8 cellular contexts compared by ENCODE assay signal in the genomic region with DNA sequence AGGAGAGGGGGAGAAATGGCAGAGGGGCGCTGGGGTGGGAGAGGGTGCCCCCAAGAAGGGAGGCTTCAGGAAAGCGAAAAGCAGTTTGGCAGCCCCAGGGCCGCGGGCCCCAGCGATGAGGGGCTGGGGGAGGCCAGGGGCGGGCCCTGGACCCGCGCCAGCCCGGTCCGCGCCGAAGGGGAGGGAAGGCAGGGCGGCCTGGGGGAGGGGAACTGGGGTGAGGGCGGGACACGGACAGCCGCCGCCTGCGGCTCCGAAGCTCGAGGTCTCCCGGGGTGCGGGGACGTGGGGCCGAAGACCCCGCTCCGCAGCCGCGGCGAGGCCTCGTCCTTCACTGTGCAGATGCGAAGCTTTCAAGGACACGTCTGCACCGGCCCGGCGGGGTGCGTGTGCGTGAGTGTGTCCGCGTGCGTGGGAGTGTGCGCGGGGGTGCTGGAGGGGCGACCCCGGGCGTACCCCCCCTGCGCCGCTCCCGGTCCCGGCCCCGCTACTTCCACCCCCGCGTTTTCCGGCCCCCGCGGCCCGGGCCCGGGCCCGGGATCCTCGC. TPM values are rescaled to one million over a fixed set of nuclear protein-coding genes. Genes with fewer than 3 reads are reported as not detected.
DNase-seq lines count a peak whose midpoint lies in the region; ATAC-seq and FAIRE-seq lines count a peak whose summit lies in the region.

No MANE protein-coding gene starts in this region.

- FAIRE-seq in HTR-8/SVneo (lab: Jason Lieb, UNC) = no peak

- H3K4me1 Mint-ChIP-seq in T-cell = peaks cover 42 to 46% (median 44%) of the 10 kb centered on the region in 3 donors
- H3K4me1 Mint-ChIP-seq in naive thymus-derived CD8-positive, alpha-beta T cell = peaks cover 23 to 51% (median 41%) of the 10 kb centered on the region in 4 donors

- H3K4me3 Mint-ChIP-seq in T-cell = peak overlapping the region; percentile 57 to 71 (median 62)
- H3K4me3 Mint-ChIP-seq in naive thymus-derived CD8-positive, alpha-beta T cell = peak overlapping the region; percentile 22 to 80 (median 68)

- H3K27ac Mint-ChIP-seq in T-cell = peak overlapping the region in 1 of 2 donors; percentile 34
- peak overlapping the region in 6 of 10 donors; percentile 14 to 97 (median 62) for H3K27ac Mint-ChIP-seq in naive thymus-derived CD8-positive, alpha-beta T cell

- CTCF ChIA-PET in T-cell (lab: Charles Lee) = interaction anchor here (1.1 to 1.4 kb wide), 3 partner anchors 22 to 67 kb away, joined by 3 to 6 read pairs (median 4); no protein-coding TSS in a partner anchor

- POLR2A ChIA-PET in T-cell (lab: Charles Lee) = interaction anchor here in 1 of 2 donors (0.6 kb wide), 1 partner anchor 73 kb away, joined by 4 read pairs; no protein-coding TSS in a partner anchor
- POLR2A ChIA-PET in naive thymus-derived CD8-positive, alpha-beta T cell (lab: Charles Lee) = interaction anchor here (0.9 to 7.9 kb wide), 12 partner anchors 9 to 178 kb away, joined by 3 to 69 read pairs (median 5); no protein-coding TSS in a partner anchor

- no peaks in the 10 kb centered on the region for H3K36me3 Mint-ChIP-seq in T-cell
- H3K36me3 Mint-ChIP-seq in naive thymus-derived CD8-positive, alpha-beta T cell = no peaks in the 10 kb centered on the region

- ATAC-seq in T-cell (replicated peaks in 1 of 4) = no peak
- peak in 1 of 2 donors; percentile 11 for ATAC-seq in naive thymus-derived CD8-positive, alpha-beta T cell

- H3K27me3 Mint-ChIP-seq in T-cell = no peaks in the 10 kb centered on the region
- H3K27me3 Mint-ChIP-seq in naive thymus-derived CD8-positive, alpha-beta T cell = no peaks in the 10 kb centered on the region

- H3K9me3 Mint-ChIP-seq in T-cell = no peaks in the 10 kb centered on the region
- no peaks in the 10 kb centered on the region for H3K9me3 Mint-ChIP-seq in naive thymus-derived CD8-positive, alpha-beta T cell

- peak; percentile 73 for DNase-seq in activated CD8-positive, alpha-beta memory T cell treated with anti-CD3 and anti-CD28 coated beads for 24 hours
- no peak for DNase-seq in activated CD8-positive, alpha-beta memory T cell treated with anti-CD3 and anti-CD28 coated beads, Interleukin-2, amount 50 U/mL, for 48 hours
- no peak for DNase-seq in T-cell
- DNase-seq in effector CD8-positive, alpha-beta T cell (lab: John Stamatoyannopoulos, UW) = peak; percentile 28
- peak in 4 of 10 donors; percentile 33 to 48 (median 41) for DNase-seq in naive thymus-derived CD8-positive, alpha-beta T cell
- DNase-seq in foreskin melanocyte = no peak
- no peak for DNase-seq in GM19238 (ENCODE audit: insufficient read length, low spot score)
- DNase-seq in HTR-8/SVneo (ENCODE audit: insufficient read length, low spot score) = no peak

RNA-seq across cellular contexts. Expression of a gene that starts 1.3 kb away (rescaled TPM):
- 100 to 1,000 TPM in 1 of 5 donors, 10 to 100 TPM in 4; 78.7 to 125 (median 93.2) TPM for total RNA-seq in T-cell
- total RNA-seq in naive thymus-derived CD8-positive, alpha-beta T cell = 100 to 1,000 TPM; 121 to 122 TPM
- polyA plus RNA-seq in naive thymus-derived CD8-positive, alpha-beta T cell = 10 to 100 TPM; 17.9 to 31.2 (median 27.2) TPM

Comparison
In these comparisons a context has a peak if more than half of its experiments do, and no peak if none do; other contexts are left out.
1. DNase-seq: peak in activated CD8-positive, alpha-beta memory T cell treated with anti-CD3 and anti-CD28 coated beads for 24 hours (single experiment) and effector CD8-positive, alpha-beta T cell (single experiment); none in activated CD8-positive, alpha-beta memory T cell treated with anti-CD3 and anti-CD28 coated beads, Interleukin-2, amount 50 U/mL, for 48 hours (single experiment), T-cell (0 of 34), foreskin melanocyte (single experiment), GM19238 (single experiment) and HTR-8/SVneo (single experiment).